Comparison of ENCODE assay signal across 16 cellular contexts in genomic region chr16:58727028-58727781, GRCh38.
"Had no signal": no experiment of that assay in that cellular context is flagged by ENCODE, and none has a peak within 500 bp of the region (broad histone marks: within the 10 kb centered on the region; RNA-seq: fewer than 3 reads in every experiment).

No MANE protein-coding gene starts in this region.

- H3K9me3 ChIP-seq: gastroesophageal sphincter, prostate gland, stomach, uterus had no signal

- H3K27me3 ChIP-seq: gastroesophageal sphincter, stomach, uterus had no signal

- H3K27ac ChIP-seq: gastroesophageal sphincter, stomach, uterus had no signal

- H3K27ac Mint-ChIP-seq: activated CD4-positive, alpha-beta memory T cell treated with anti-CD3 and anti-CD28 coated beads for 36 hours; activated T-cell treated with anti-CD3 and anti-CD28 coated beads, Interleukin-2, amount 50 U/mL, for 72 hours had no signal

- H3K4me1 ChIP-seq: prostate gland, uterus had no signal

- H3K4me3 Mint-ChIP-seq: activated CD4-positive, alpha-beta memory T cell treated with anti-CD3 and anti-CD28 coated beads for 36 hours; activated T-cell treated with anti-CD3 and anti-CD28 coated beads, Interleukin-2, amount 50 U/mL, for 72 hours; naive thymus-derived CD4-positive, alpha-beta T cell had no signal

- H3K4me3 ChIP-seq: gastroesophageal sphincter, lung, prostate gland, stomach, uterus had no signal

- H3K9me3 Mint-ChIP-seq: activated CD4-positive, alpha-beta memory T cell treated with anti-CD3 and anti-CD28 coated beads for 36 hours; activated T-cell treated with anti-CD3 and anti-CD28 coated beads, Interleukin-2, amount 50 U/mL, for 72 hours; naive thymus-derived CD4-positive, alpha-beta T cell had no signal

- ATAC-seq: activated T-cell treated with anti-CD3 and anti-CD28 coated beads, Interleukin-2, amount 50 U/mL, for 72 hours; gastroesophageal sphincter; naive thymus-derived CD4-positive, alpha-beta T cell had no signal

- H3K36me3 ChIP-seq: prostate gland, uterus had no signal

- H3K27me3 Mint-ChIP-seq: activated CD4-positive, alpha-beta memory T cell treated with anti-CD3 and anti-CD28 coated beads for 36 hours; naive thymus-derived CD4-positive, alpha-beta T cell had no signal

- DNase-seq: activated CD4-positive, alpha-beta memory T cell treated with anti-CD3 and anti-CD28 coated beads for 36 hours; activated naive CD4-positive, alpha-beta T cell; activated T-cell treated with anti-CD3 and anti-CD28 coated beads, Interleukin-2, amount 50 U/mL, for 72 hours; central memory CD4-positive, alpha-beta T cell; cortex of kidney; effector CD8-positive, alpha-beta T cell; midbrain; naive thymus-derived CD4-positive, alpha-beta T cell; occipital lobe; stimulated activated CD4-positive, alpha-beta T cell treated with anti-CD3 and anti-CD28 coated beads, Interleukin-2, amount 100 ng/mL, for 48 hours; stomach; T1000; uterus had no signal
